Comparison of ENCODE assay signal across 21 cellular contexts in the genomic region with DNA sequence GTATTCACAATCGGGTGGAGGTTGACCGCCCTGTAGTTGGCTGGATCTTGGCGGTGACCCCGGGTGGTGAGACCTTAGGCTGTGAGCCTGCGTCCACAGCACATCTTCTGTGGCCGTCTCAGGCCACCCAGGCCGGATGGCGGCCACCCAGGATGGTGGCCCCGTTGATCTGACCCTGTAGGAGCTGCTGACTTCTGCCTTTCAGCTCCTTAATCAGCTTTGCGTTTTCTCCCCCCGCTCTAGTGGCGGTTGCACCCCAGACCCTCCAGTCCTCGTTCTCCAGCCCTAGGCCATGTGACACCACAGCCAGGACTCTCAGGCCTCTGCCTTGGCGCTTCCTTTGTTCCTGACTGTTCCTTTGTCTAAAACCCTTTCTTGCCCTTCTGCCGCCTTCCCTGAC.
DNase-seq lines count a peak whose midpoint lies in the region; ATAC-seq and TF ChIP-seq lines count a peak whose summit lies in the region.
"Had no signal": no experiment of that assay in that cellular context is flagged by ENCODE, and none has a peak within 500 bp of the region (broad histone marks: within the 10 kb centered on the region; RNA-seq: fewer than 3 reads in every experiment).

No MANE protein-coding gene starts in this region.

- H3K27me3 ChIP-seq in right atrium auricular region (no peaks in the 10 kb centered on the region), upper lobe of right lung (no peaks in the 10 kb centered on the region)
- H3K27me3 ChIP-seq: BLaER1 had no signal

- H3K4me3 ChIP-seq in right atrium auricular region, result no peak overlapping the region
- no peak overlapping the region for H3K4me3 ChIP-seq in upper lobe of right lung
- H3K4me3 ChIP-seq: BLaER1, GM12878, GM23338 had no signal

- peak; percentile 21 for ATAC-seq in Right ventricle myocardium superior (ENCODE audit: poor library complexity)
- ATAC-seq in upper lobe of right lung, result no peak
- ATAC-seq: CD8-positive, alpha-beta T cell; GM12878; GM23338 had no signal

- H3K36me3 Mint-ChIP-seq in nephron progenitor cell (ENCODE audit: low read depth), result no peaks in the 10 kb centered on the region

- intact Hi-C loops in Right ventricle myocardium superior (cut with DNase I) (no loop called here), posterior vena cava (cut with DNase I) (no loop called here), upper lobe of right lung (cut with DNase I) (no loop called here)

- DNase-seq in Right ventricle myocardium superior (no peak), right atrium auricular region (ENCODE audit: low spot score) (no peak), nephron progenitor cell (no peak), posterior vena cava (ENCODE audit: low spot score) (peak; percentile 54), upper lobe of right lung (peak; percentile 35), SK-N-DZ (ENCODE audit: low spot score) (no peak), COR-L47 (lab: John Stamatoyannopoulos, UW) (no peak), substantia nigra (lab: John Stamatoyannopoulos, UW) (no peak)
- DNase-seq: CD4-positive, CD25-positive, alpha-beta regulatory T cell; CD8-positive, alpha-beta T cell; DMS 273 treated with DMSO at 0.1 percent for 48 hours; DMS79; EL; GDM1; HCEC 1CT had no signal

- H3K4me1 ChIP-seq in right atrium auricular region, result no peaks in the 10 kb centered on the region
- no peaks in the 10 kb centered on the region for H3K4me1 ChIP-seq in upper lobe of right lung

- H3K9me3 Mint-ChIP-seq in nephron progenitor cell, result no peaks in the 10 kb centered on the region
- H3K9me3 Mint-ChIP-seq: CD4-positive, CD25-positive, alpha-beta regulatory T cell; CD8-positive, alpha-beta T cell; GM23338 had no signal

- H3K4me3 Mint-ChIP-seq in nephron progenitor cell, result no peak overlapping the region
- H3K4me3 Mint-ChIP-seq: B cell; CD4-positive, CD25-positive, alpha-beta regulatory T cell; CD8-positive, alpha-beta T cell; GM23338 had no signal

- H3K36me3 ChIP-seq in right atrium auricular region, result peaks cover 8% of the 10 kb centered on the region
- H3K36me3 ChIP-seq in upper lobe of right lung, result peaks cover 7% of the 10 kb centered on the region

- no peaks in the 10 kb centered on the region for H3K9me3 ChIP-seq in right atrium auricular region
- H3K9me3 ChIP-seq in upper lobe of right lung, result no peaks in the 10 kb centered on the region
- H3K9me3 ChIP-seq: BLaER1 had no signal

- H3K27me3 Mint-ChIP-seq in nephron progenitor cell (ENCODE audit: low read depth, poor library complexity), result no peaks in the 10 kb centered on the region
- H3K27me3 Mint-ChIP-seq: B cell; CD4-positive, CD25-positive, alpha-beta regulatory T cell had no signal

- peak overlapping the region; percentile 31 for H3K27ac Mint-ChIP-seq in nephron progenitor cell
- H3K27ac Mint-ChIP-seq: B cell; CD8-positive, alpha-beta T cell; GM23338 had no signal

- peaks cover 4% of the 10 kb centered on the region for H3K4me1 Mint-ChIP-seq in nephron progenitor cell
- H3K4me1 Mint-ChIP-seq: GM23338 had no signal

- H3K27ac ChIP-seq in right atrium auricular region, result no peak overlapping the region
- no peak overlapping the region for H3K27ac ChIP-seq in upper lobe of right lung
- no peak overlapping the region for H3K27ac ChIP-seq in substantia nigra (ENCODE audit: low read depth, low read length, poor library complexity, severe bottlenecking)
- H3K27ac ChIP-seq: 22Rv1, BLaER1, C4-2B had no signal

- TF ChIP-seq CTCF in right atrium auricular region (IDR thresholded peaks at IDR 0.05), result no peak
- TF ChIP-seq CTCF in nephron progenitor cell (IDR thresholded peaks at IDR 0.05), result no peak
- no peak for TF ChIP-seq CTCF in upper lobe of right lung (IDR thresholded peaks at IDR 0.05)

Comparison
In these comparisons a context has a peak if more than half of its experiments do, and no peak if none do; other contexts are left out.
1. DNase-seq: peak in posterior vena cava (single experiment) and upper lobe of right lung (single experiment); none in Right ventricle myocardium superior (single experiment), right atrium auricular region (single experiment), nephron progenitor cell (single experiment), SK-N-DZ (single experiment), COR-L47 (single experiment) and substantia nigra (0 of 49).